1 cellular context compared by ENCODE assay signal in the genomic region with DNA sequence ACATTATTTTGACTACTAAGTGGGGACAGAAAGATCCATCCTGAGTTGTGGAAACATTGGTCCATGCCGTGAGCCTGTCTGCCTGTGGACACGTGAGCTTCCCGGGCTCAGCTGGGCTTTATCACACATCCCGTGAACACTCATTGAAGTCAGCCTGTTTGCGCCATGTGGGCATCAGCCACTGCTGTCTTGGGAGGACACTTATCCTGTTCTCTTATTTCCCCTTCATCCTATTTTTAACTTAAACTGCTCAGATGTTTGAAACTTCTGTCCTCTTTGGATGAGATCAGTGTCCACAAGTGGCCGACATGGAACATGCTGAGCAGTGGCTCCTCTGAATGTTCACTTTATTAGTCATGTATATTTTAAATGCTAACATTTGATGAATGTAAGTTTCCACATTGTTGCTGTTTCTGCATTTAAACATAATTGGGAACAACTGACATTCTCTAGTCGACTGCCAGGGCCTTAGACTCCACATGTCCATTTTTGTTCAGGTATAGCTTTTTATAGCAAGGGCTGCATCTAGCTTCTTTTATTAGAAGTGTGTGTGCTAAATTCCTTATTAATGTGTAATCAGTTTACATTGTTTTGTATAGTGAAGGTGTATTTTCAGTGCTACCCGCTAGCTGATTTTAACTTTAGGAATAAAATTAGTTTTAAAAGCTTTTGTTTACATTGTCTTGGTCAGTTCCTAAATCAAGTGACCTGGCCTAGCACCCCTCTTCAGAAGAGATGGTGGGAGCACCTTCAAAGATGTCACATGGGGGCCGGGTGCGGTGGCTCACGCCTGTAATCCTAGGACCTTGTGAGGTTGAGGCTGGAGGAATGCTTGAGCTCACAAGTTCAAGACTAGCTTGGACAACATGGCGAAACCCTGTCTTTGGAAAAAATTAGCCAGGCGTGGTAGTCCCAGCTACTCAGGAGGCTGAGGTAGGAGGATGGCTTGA.
TF ChIP-seq lines count a peak whose summit lies in the region.

No MANE protein-coding gene starts in this region.

TF ChIP-seq in K562, 482 proteins besides CTCF, POLR2A, EP300 and RAD21 (continued from another document):
- TF ChIP-seq, protein P1, sequence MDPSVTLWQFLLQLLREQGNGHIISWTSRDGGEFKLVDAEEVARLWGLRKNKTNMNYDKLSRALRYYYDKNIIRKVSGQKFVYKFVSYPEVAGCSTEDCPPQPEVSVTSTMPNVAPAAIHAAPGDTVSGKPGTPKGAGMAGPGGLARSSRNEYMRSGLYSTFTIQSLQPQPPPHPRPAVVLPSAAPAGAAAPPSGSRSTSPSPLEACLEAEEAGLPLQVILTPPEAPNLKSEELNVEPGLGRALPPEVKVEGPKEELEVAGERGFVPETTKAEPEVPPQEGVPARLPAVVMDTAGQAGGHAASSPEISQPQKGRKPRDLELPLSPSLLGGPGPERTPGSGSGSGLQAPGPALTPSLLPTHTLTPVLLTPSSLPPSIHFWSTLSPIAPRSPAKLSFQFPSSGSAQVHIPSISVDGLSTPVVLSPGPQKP (CRISPR knock-in tag; IDR thresholded peaks at IDR 0.05) = no peak
- no peak for TF ChIP-seq ZNF79 (CRISPR knock-in tag; IDR thresholded peaks at IDR 0.05; ENCODE audit: low read depth)
- TF ChIP-seq KDM5B (IDR thresholded peaks at IDR 0.05; ENCODE audit: insufficient replicate concordance, low read depth, low read length) = no peak
- TF ChIP-seq ZNF584 (CRISPR knock-in tag; IDR thresholded peaks at IDR 0.05; ENCODE audit: low read depth) = no peak
- TF ChIP-seq, protein P2, sequence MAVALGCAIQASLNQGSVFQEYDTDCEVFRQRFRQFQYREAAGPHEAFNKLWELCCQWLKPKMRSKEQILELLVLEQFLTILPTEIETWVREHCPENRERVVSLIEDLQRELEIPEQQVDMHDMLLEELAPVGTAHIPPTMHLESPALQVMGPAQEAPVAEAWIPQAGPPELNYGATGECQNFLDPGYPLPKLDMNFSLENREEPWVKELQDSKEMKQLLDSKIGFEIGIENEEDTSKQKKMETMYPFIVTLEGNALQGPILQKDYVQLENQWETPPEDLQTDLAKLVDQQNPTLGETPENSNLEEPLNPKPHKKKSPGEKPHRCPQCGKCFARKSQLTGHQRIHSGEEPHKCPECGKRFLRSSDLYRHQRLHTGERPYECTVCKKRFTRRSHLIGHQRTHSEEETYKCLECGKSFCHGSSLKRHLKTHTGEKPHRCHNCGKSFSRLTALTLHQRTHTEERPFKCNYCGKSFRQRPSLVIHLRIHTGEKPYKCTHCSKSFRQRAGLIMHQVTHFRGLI (CRISPR knock-in tag; IDR thresholded peaks at IDR 0.05) = no peak
